8 cellular contexts compared by ENCODE assay signal in genomic region chr10:35640951-35641429, GRCh38. TPM values are rescaled to one million over a fixed set of nuclear protein-coding genes. Genes with fewer than 3 reads are reported as not detected.
A peak's percentile ranks its signal among the peaks of the same experiment; 100 is the strongest.
DNase-seq lines count a peak whose midpoint lies in the region; ATAC-seq, FAIRE-seq and TF ChIP-seq lines count a peak whose summit lies in the region.

No MANE protein-coding gene starts in this region.

- no peak overlapping the region for H3K27ac Mint-ChIP-seq in activated T-helper 17 cell treated with anti-CD3 and anti-CD28 coated beads, Interleukin-2, amount 50 U/mL, for 72 hours
- no peak overlapping the region for H3K27ac Mint-ChIP-seq in natural killer cell treated with Interleukin-12 subunit alpha and Interleukin-12 subunit beta and Interleukin-15 and Interleukin-18, amount 100 ng/mL, for 72 hours

- H3K27ac ChIP-seq in upper lobe of right lung = peak overlapping the region; percentile 87

- H3K4me3 Mint-ChIP-seq in activated T-helper 17 cell treated with anti-CD3 and anti-CD28 coated beads, Interleukin-2, amount 50 U/mL, for 72 hours = peak overlapping the region; percentile 70
- peak overlapping the region; percentile 86 for H3K4me3 Mint-ChIP-seq in natural killer cell treated with Interleukin-12 subunit alpha and Interleukin-12 subunit beta and Interleukin-15 and Interleukin-18, amount 100 ng/mL, for 72 hours

- no peak for TF ChIP-seq POLR2A in GM12891 (IDR thresholded peaks at IDR 0.05; ENCODE audit: low read depth, low read length)

- TF ChIP-seq CTCF in fibroblast of pulmonary artery (IDR thresholded peaks at IDR 0.05; ENCODE audit: low read length, missing control alignments) (no peak), upper lobe of right lung (IDR thresholded peaks at IDR 0.05) (no peak)

- peaks cover 6% of the 10 kb centered on the region for H3K4me1 Mint-ChIP-seq in activated T-helper 17 cell treated with anti-CD3 and anti-CD28 coated beads, Interleukin-2, amount 50 U/mL, for 72 hours
- H3K4me1 Mint-ChIP-seq in natural killer cell treated with Interleukin-12 subunit alpha and Interleukin-12 subunit beta and Interleukin-15 and Interleukin-18, amount 100 ng/mL, for 72 hours (ENCODE audit: low read depth in 2 of 2) = peaks cover 10 to 18% of the 10 kb centered on the region in 2 donors

- ATAC-seq in HG02885 (IDR thresholded peaks at IDR 0.05; ENCODE audit: poor library complexity, unreplicated experiment) = peak; percentile 45
- peak; percentile 33 for ATAC-seq in activated T-helper 17 cell treated with anti-CD3 and anti-CD28 coated beads, Interleukin-2, amount 50 U/mL, for 72 hours (replicated peaks)
- ATAC-seq in natural killer cell treated with Interleukin-12 subunit alpha and Interleukin-12 subunit beta and Interleukin-15 and Interleukin-18, amount 100 ng/mL, for 72 hours = peak; percentile 54
- peak; percentile 52 for ATAC-seq in upper lobe of right lung

- peaks cover 19% of the 10 kb centered on the region for H3K4me1 ChIP-seq in upper lobe of right lung

- FAIRE-seq in GM12891 (lab: Jason Lieb, UNC) = peak; percentile 94

- H3K4me3 ChIP-seq in fibroblast of pulmonary artery (replicated peaks; ENCODE audit: low read depth, low read length) = peak overlapping the region; percentile 67
- H3K4me3 ChIP-seq in upper lobe of right lung = peak overlapping the region; percentile 75

- in situ Hi-C loops in ACHN (cut with HindIII; ENCODE audit: low pct_ligation_motif_present, low pct_unique_long_range_greater_than_20kb, low sequenced_read_pairs) = loop anchor here (25.0 kb wide), 1 partner anchor 1146 kb away; no protein-coding TSS in a partner anchor

- no peaks in the 10 kb centered on the region for H3K36me3 ChIP-seq in upper lobe of right lung

- no peaks in the 10 kb centered on the region for H3K9me3 Mint-ChIP-seq in activated T-helper 17 cell treated with anti-CD3 and anti-CD28 coated beads, Interleukin-2, amount 50 U/mL, for 72 hours
- H3K9me3 Mint-ChIP-seq in natural killer cell treated with Interleukin-12 subunit alpha and Interleukin-12 subunit beta and Interleukin-15 and Interleukin-18, amount 100 ng/mL, for 72 hours = no peaks in the 10 kb centered on the region

- no peaks in the 10 kb centered on the region for H3K36me3 Mint-ChIP-seq in activated T-helper 17 cell treated with anti-CD3 and anti-CD28 coated beads, Interleukin-2, amount 50 U/mL, for 72 hours (ENCODE audit: low read depth)
- no peaks in the 10 kb centered on the region for H3K36me3 Mint-ChIP-seq in natural killer cell treated with Interleukin-12 subunit alpha and Interleukin-12 subunit beta and Interleukin-15 and Interleukin-18, amount 100 ng/mL, for 72 hours

- peaks cover 28% of the 10 kb centered on the region for H3K27me3 Mint-ChIP-seq in activated T-helper 17 cell treated with anti-CD3 and anti-CD28 coated beads, Interleukin-2, amount 50 U/mL, for 72 hours
- H3K27me3 Mint-ChIP-seq in natural killer cell treated with Interleukin-12 subunit alpha and Interleukin-12 subunit beta and Interleukin-15 and Interleukin-18, amount 100 ng/mL, for 72 hours = peaks cover 18 to 44% of the 10 kb centered on the region in 2 donors

- H3K27me3 ChIP-seq in upper lobe of right lung = peaks cover 7% of the 10 kb centered on the region

- intact Hi-C loops in upper lobe of right lung (cut with DNase I) = no loop called here

- H3K9me3 ChIP-seq in upper lobe of right lung = no peaks in the 10 kb centered on the region

- DNase-seq in ACHN = peak; percentile 65
- peak; percentile 32 for DNase-seq in GM12891 (ENCODE audit: insufficient read length, low spot score)
- peak; percentile 12 for DNase-seq in NCI-H2227 treated with DMSO at 0.1 percent for 48 hours (lab: John Stamatoyannopoulos, UW)
- DNase-seq in fibroblast of pulmonary artery (ENCODE audit: low read depth) = peak; percentile 89
- DNase-seq in natural killer cell treated with Interleukin-12 subunit alpha and Interleukin-12 subunit beta and Interleukin-15 and Interleukin-18, amount 100 ng/mL, for 72 hours (ENCODE audit: low spot score) = no peak
- DNase-seq in upper lobe of right lung = peak; percentile 85

TF ChIP-seq in GM12891, 5 proteins besides CTCF, POLR2A, EP300 and RAD21:
- TF ChIP-seq TAF1 (IDR thresholded peaks at IDR 0.05; ENCODE audit: low read depth, low read length) (no peak), POU2F2 (IDR thresholded peaks at IDR 0.05; ENCODE audit: low read depth, low read length) (no peak), SPI1 (IDR thresholded peaks at IDR 0.05; ENCODE audit: low read depth, low read length) (no peak), POLR2AphosphoS5 (IDR thresholded peaks at IDR 0.05; ENCODE audit: low read depth, low read length) (no peak), PAX5 (IDR thresholded peaks at IDR 0.05; ENCODE audit: insufficient read depth, low read length, severe bottlenecking) (no peak)

RNA-seq across cellular contexts. Expression of gene FZD8, which starts 1.1 kb away (rescaled TPM):
- 0.03 TPM for polyA plus RNA-seq in GM12891 (2012; ENCODE audit: low read depth, missing spikeins)
- under 1 TPM in 1 of 2 donors, not detected in 1; 0.39 TPM for total RNA-seq in activated T-helper 17 cell treated with anti-CD3 and anti-CD28 coated beads, Interleukin-2, amount 50 U/mL, for 72 hours
- total RNA-seq in natural killer cell treated with Interleukin-12 subunit alpha and Interleukin-12 subunit beta and Interleukin-15 and Interleukin-18, amount 100 ng/mL, for 72 hours = under 1 TPM; 0.64 to 0.73 TPM
- total RNA-seq in upper lobe of right lung = 20.4 TPM

RNA-seq across cellular contexts. Expression of gene GJD4, which starts 35.8 kb away (rescaled TPM):
- polyA plus RNA-seq in GM12891 (2012; ENCODE audit: low read depth, missing spikeins) = not detected
- total RNA-seq in activated T-helper 17 cell treated with anti-CD3 and anti-CD28 coated beads, Interleukin-2, amount 50 U/mL, for 72 hours = under 1 TPM in 1 of 2 donors, not detected in 1; 0.15 TPM
- not detected for total RNA-seq in natural killer cell treated with Interleukin-12 subunit alpha and Interleukin-12 subunit beta and Interleukin-15 and Interleukin-18, amount 100 ng/mL, for 72 hours
- not detected for total RNA-seq in upper lobe of right lung

Comparison
In these comparisons a context has a peak if more than half of its experiments do, and no peak if none do; other contexts are left out.
1. RNA of gene FZD8, which starts 1.1 kb away (total RNA-seq): 20.4 TPM in upper lobe of right lung (single experiment); 0.64 to 0.73 TPM in natural killer cell treated with Interleukin-12 subunit alpha and Interleukin-12 subunit beta and Interleukin-15 and Interleukin-18, amount 100 ng/mL, for 72 hours and 0.39 TPM in activated T-helper 17 cell treated with anti-CD3 and anti-CD28 coated beads, Interleukin-2, amount 50 U/mL, for 72 hours; every median in the first group is over 10 times any median in the second.
2. Peak in every context shown above with its lines, with median percentiles within 50 percentile points of each other: ATAC-seq.